ENCODE assay signal across 8 cellular contexts in the genomic region with DNA sequence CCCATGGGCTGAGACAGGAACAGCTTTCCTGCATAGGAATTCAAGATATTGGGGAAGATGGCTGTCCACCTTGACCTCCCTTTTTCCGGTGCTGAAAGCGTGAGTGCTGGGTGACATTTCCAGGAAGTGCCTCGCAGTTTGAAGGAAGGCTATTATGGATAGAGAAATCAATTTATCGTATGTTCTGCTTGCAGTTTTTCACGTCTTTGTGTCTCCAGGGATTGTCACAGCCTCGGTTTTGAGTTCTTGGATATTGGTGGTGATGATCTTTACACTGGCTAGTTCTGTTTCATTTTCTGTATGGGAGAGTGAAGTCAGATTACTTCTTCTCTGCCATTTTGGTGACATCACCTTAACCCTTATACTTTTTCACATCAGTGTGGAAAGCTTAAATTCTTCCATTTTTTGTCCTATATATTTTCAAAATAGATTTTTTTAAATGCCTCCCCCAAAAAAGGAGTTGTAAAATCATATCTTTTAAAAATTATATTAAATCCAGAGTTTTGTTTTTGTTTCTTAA.
A peak's percentile ranks its signal among the peaks of the same experiment; 100 is the strongest.
DNase-seq lines count a peak whose midpoint lies in the region; ATAC-seq and TF ChIP-seq lines count a peak whose summit lies in the region.

No MANE protein-coding gene starts in this region.

- no peaks in the 10 kb centered on the region for H3K27me3 ChIP-seq in heart right ventricle

- peak overlapping the region in 2 of 10 donors; percentile 13 to 45 for H3K4me3 ChIP-seq in heart right ventricle

- 55 to 61% methylated on average over 6 of the region's 6 CpGs for WGBS in heart right ventricle, 2 donors

- TF ChIP-seq CTCF in heart right ventricle (IDR thresholded peaks at IDR 0.05) (no peak), progenitor cell of endocrine pancreas (IDR thresholded peaks at IDR 0.05; ENCODE audit: unreplicated experiment) (no peak)

- H3K4me1 Mint-ChIP-seq in activated T-cell treated with anti-CD3 and anti-CD28 coated beads, Interleukin-2, amount 50 U/mL, for 4 hours (ENCODE audit: low read depth): peaks cover 7% of the 10 kb centered on the region
- peaks cover 6% of the 10 kb centered on the region for H3K4me1 Mint-ChIP-seq in activated CD4-positive, alpha-beta memory T cell treated with anti-CD3 and anti-CD28 coated beads for 36 hours (ENCODE audit: low read depth)
- H3K4me1 Mint-ChIP-seq in stimulated activated naive CD8-positive, alpha-beta T cell treated with anti-CD3 and anti-CD28 coated beads, Interleukin-15, amount 100 ng/mL, for 72 hours: peaks cover 10% of the 10 kb centered on the region
- H3K4me1 Mint-ChIP-seq in progenitor cell of endocrine pancreas (ENCODE audit: low read depth): peaks cover 12% of the 10 kb centered on the region

- H3K27ac Mint-ChIP-seq in activated CD4-positive, alpha-beta memory T cell treated with anti-CD3 and anti-CD28 coated beads for 36 hours: peak overlapping the region; percentile 36
- H3K27ac Mint-ChIP-seq in stimulated activated naive CD8-positive, alpha-beta T cell treated with anti-CD3 and anti-CD28 coated beads, Interleukin-15, amount 100 ng/mL, for 72 hours: peak overlapping the region; percentile 89 to 94
- no peak overlapping the region for H3K27ac Mint-ChIP-seq in progenitor cell of endocrine pancreas

- intact Hi-C loops in activated CD4-positive, alpha-beta memory T cell treated with anti-CD3 and anti-CD28 coated beads for 36 hours (cut with micrococcal nuclease): loop anchor here (1.0 to 5.0 kb wide), 7 partner anchors 103 to 822 kb away; a partner anchor contains a TSS
- intact Hi-C loops in heart right ventricle (cut with DNase I): loop anchor here in 9 of 10 donors (1.0 to 10.0 kb wide), 5 partner anchors 217 to 549 kb away; no protein-coding TSS in a partner anchor

- peak overlapping the region; percentile 80 for H3K4me3 Mint-ChIP-seq in activated T-cell treated with anti-CD3 and anti-CD28 coated beads, Interleukin-2, amount 50 U/mL, for 4 hours
- H3K4me3 Mint-ChIP-seq in activated CD4-positive, alpha-beta memory T cell treated with anti-CD3 and anti-CD28 coated beads for 36 hours: peak overlapping the region; percentile 67
- H3K4me3 Mint-ChIP-seq in stimulated activated naive CD8-positive, alpha-beta T cell treated with anti-CD3 and anti-CD28 coated beads, Interleukin-15, amount 100 ng/mL, for 72 hours: peak overlapping the region; percentile 82
- H3K4me3 Mint-ChIP-seq in progenitor cell of endocrine pancreas (ENCODE audit: low read depth): no peak overlapping the region

- peaks cover 0 to 28% (median 8%) of the 10 kb centered on the region in 11 donors for H3K9me3 ChIP-seq in heart right ventricle

- no peaks in the 10 kb centered on the region for H3K27me3 Mint-ChIP-seq in activated T-cell treated with anti-CD3 and anti-CD28 coated beads, Interleukin-2, amount 50 U/mL, for 4 hours (ENCODE audit: low read depth)
- H3K27me3 Mint-ChIP-seq in activated CD4-positive, alpha-beta memory T cell treated with anti-CD3 and anti-CD28 coated beads for 36 hours: no peaks in the 10 kb centered on the region
- no peaks in the 10 kb centered on the region for H3K27me3 Mint-ChIP-seq in stimulated activated naive CD8-positive, alpha-beta T cell treated with anti-CD3 and anti-CD28 coated beads, Interleukin-15, amount 100 ng/mL, for 72 hours
- no peaks in the 10 kb centered on the region for H3K27me3 Mint-ChIP-seq in progenitor cell of endocrine pancreas

- POLR2A ChIA-PET in activated CD4-positive, alpha-beta memory T cell treated with anti-CD3 and anti-CD28 coated beads for 36 hours (lab: Charles Lee): interaction anchor here (0.7 kb wide), 1 partner anchor 95 kb away, joined by 3 read pairs; no protein-coding TSS in a partner anchor

- H3K27ac ChIP-seq in heart right ventricle: peak overlapping the region in 1 of 10 donors; percentile 52

- no peaks in the 10 kb centered on the region for H3K36me3 ChIP-seq in heart right ventricle

- DNase-seq in activated T-cell treated with anti-CD3 and anti-CD28 coated beads, Interleukin-2, amount 50 U/mL, for 4 hours: no peak
- DNase-seq in activated T-cell treated with anti-CD3 and anti-CD28 coated beads, Interleukin-2, amount 50 U/mL, for 1 hour: no peak
- DNase-seq in activated CD4-positive, alpha-beta memory T cell treated with anti-CD3 and anti-CD28 coated beads for 36 hours: no peak
- DNase-seq in stimulated activated naive CD8-positive, alpha-beta T cell treated with anti-CD3 and anti-CD28 coated beads, Interleukin-15, amount 100 ng/mL, for 72 hours: no peak
- DNase-seq in NCI-H1930 (lab: John Stamatoyannopoulos, UW): no peak
- DNase-seq in heart right ventricle: no peak
- DNase-seq in progenitor cell of endocrine pancreas (ENCODE audit: low spot score, unreplicated experiment): no peak

- CTCF ChIA-PET in activated CD4-positive, alpha-beta memory T cell treated with anti-CD3 and anti-CD28 coated beads for 36 hours (lab: Charles Lee): interaction anchor here (0.7 to 4.9 kb wide), 25 partner anchors 12 to 546 kb away, joined by 3 to 69 read pairs (median 4); a partner anchor contains a TSS

- no peaks in the 10 kb centered on the region for H3K36me3 Mint-ChIP-seq in activated T-cell treated with anti-CD3 and anti-CD28 coated beads, Interleukin-2, amount 50 U/mL, for 4 hours (ENCODE audit: insufficient read depth)
- peaks cover 2% of the 10 kb centered on the region for H3K36me3 Mint-ChIP-seq in activated CD4-positive, alpha-beta memory T cell treated with anti-CD3 and anti-CD28 coated beads for 36 hours
- H3K36me3 Mint-ChIP-seq in progenitor cell of endocrine pancreas (ENCODE audit: insufficient read depth): peaks cover 5% of the 10 kb centered on the region

- H3K4me1 ChIP-seq in heart right ventricle: peaks cover 0 to 4% (median 0%) of the 10 kb centered on the region in 9 donors

- ATAC-seq in activated T-cell treated with anti-CD3 and anti-CD28 coated beads, Interleukin-2, amount 50 U/mL, for 4 hours: peak; percentile 48 to 51
- peak; percentile 47 for ATAC-seq in HG02884 (IDR thresholded peaks at IDR 0.05; ENCODE audit: unreplicated experiment)
- peak; percentile 67 for ATAC-seq in stimulated activated naive CD8-positive, alpha-beta T cell treated with anti-CD3 and anti-CD28 coated beads, Interleukin-15, amount 100 ng/mL, for 72 hours
- ATAC-seq in heart right ventricle: no peak

- H3K9me3 Mint-ChIP-seq in activated T-cell treated with anti-CD3 and anti-CD28 coated beads, Interleukin-2, amount 50 U/mL, for 4 hours: peaks cover 7% of the 10 kb centered on the region
- H3K9me3 Mint-ChIP-seq in activated CD4-positive, alpha-beta memory T cell treated with anti-CD3 and anti-CD28 coated beads for 36 hours: peaks cover 8% of the 10 kb centered on the region
- peaks cover 0 to 6% of the 10 kb centered on the region in 2 donors for H3K9me3 Mint-ChIP-seq in stimulated activated naive CD8-positive, alpha-beta T cell treated with anti-CD3 and anti-CD28 coated beads, Interleukin-15, amount 100 ng/mL, for 72 hours
- H3K9me3 Mint-ChIP-seq in progenitor cell of endocrine pancreas (ENCODE audit: low read depth): peaks cover 14% of the 10 kb centered on the region

Comparison
In these comparisons a context has a peak if more than half of its experiments do, and no peak if none do; other contexts are left out.
1. ATAC-seq: peak in activated T-cell treated with anti-CD3 and anti-CD28 coated beads, Interleukin-2, amount 50 U/mL, for 4 hours (2 of 2), HG02884 (single experiment) and stimulated activated naive CD8-positive, alpha-beta T cell treated with anti-CD3 and anti-CD28 coated beads, Interleukin-15, amount 100 ng/mL, for 72 hours (single experiment); none in heart right ventricle (0 of 8).